ENCODE assay signal across 22 cellular contexts in genomic region chr2:110105183-110105582, GRCh38. TPM values are rescaled to one million over a fixed set of nuclear protein-coding genes. Genes with fewer than 3 reads are reported as not detected.
DNase-seq lines count a peak whose midpoint lies in the region; ATAC-seq, FAIRE-seq and TF ChIP-seq lines count a peak whose summit lies in the region.
"Had no signal": no experiment of that assay in that cellular context is flagged by ENCODE, and none has a peak within 500 bp of the region (broad histone marks: within the 10 kb centered on the region; RNA-seq: fewer than 3 reads in every experiment).

No MANE protein-coding gene starts in this region.

- 89% methylated on average over 4 of the region's 4 CpGs for WGBS in esophagus muscularis mucosa
- WGBS in prostate gland: 87% methylated on average over 4 of the region's 4 CpGs

- H3K36me3 ChIP-seq in esophagus muscularis mucosa: no peaks in the 10 kb centered on the region
- no peaks in the 10 kb centered on the region for H3K36me3 ChIP-seq in prostate gland
- H3K36me3 ChIP-seq: stomach had no signal

- TF ChIP-seq EP300 in esophagus muscularis mucosa (IDR thresholded peaks at IDR 0.05): no peak

- H3K27me3 ChIP-seq in AG04450 (ENCODE audit: control insufficient read depth, insufficient read depth, low read length): no peaks in the 10 kb centered on the region
- peaks cover 0 to 29% (median 0%) of the 10 kb centered on the region in 4 donors for H3K27me3 ChIP-seq in esophagus muscularis mucosa
- no peaks in the 10 kb centered on the region for H3K27me3 ChIP-seq in prostate gland (replicated peaks; ENCODE audit: insufficient read depth)

- FAIRE-seq in HTR-8/SVneo (lab: Jason Lieb, UNC): no peak

- no peak overlapping the region for H3K4me3 ChIP-seq in AG04450 (ENCODE audit: low read depth, low read length)
- no peak overlapping the region for H3K4me3 ChIP-seq in esophagus muscularis mucosa
- no peak overlapping the region for H3K4me3 ChIP-seq in prostate gland
- H3K4me3 ChIP-seq: stomach had no signal

- no peaks in the 10 kb centered on the region; the same call in none of the 2 replicates for H3K9me3 ChIP-seq in AG04450 (ENCODE audit: control insufficient read depth, insufficient read depth, low read length)
- no peaks in the 10 kb centered on the region for H3K9me3 ChIP-seq in esophagus muscularis mucosa
- H3K9me3 ChIP-seq in prostate gland: no peaks in the 10 kb centered on the region

- H3K27ac ChIP-seq in AG04450 (ENCODE audit: low read depth, low read length) (peak overlapping the region; percentile 73), RWPE1 (peak overlapping the region; percentile 100), esophagus muscularis mucosa (replicated peaks in 1 of 4) (peak overlapping the region in 1 of 4 donors; percentile 31), prostate gland (peak overlapping the region; percentile 49 to 50)
- H3K27ac ChIP-seq: HL-60 had no signal

- no peak for DNase-seq in AG04450 (ENCODE audit: low read depth, low spot score)
- no peak for DNase-seq in RWPE1 (ENCODE audit: low spot score)
- peak; percentile 87 for DNase-seq in esophagus muscularis mucosa (ENCODE audit: extremely low spot score)
- DNase-seq in prostate gland (ENCODE audit: low spot score): no peak
- DNase-seq in HTR-8/SVneo (ENCODE audit: insufficient read length, low spot score): no peak
- DNase-seq in ACHN: no peak
- DNase-seq in cerebellar nuclear complex (lab: John Stamatoyannopoulos, UW): no peak
- DNase-seq: activated CD4-positive, CD25-positive, alpha-beta regulatory T cell treated with anti-CD3 and anti-CD28 coated beads, Interleukin-2, amount 50 U/mL, for 72 hours; CD4-positive, CD25-positive, alpha-beta regulatory T cell; dermis blood vessel endothelial cell; DMS153; erythroblast; GDM1; NCI-H1694; NCI-H226; stimulated activated CD4-positive, alpha-beta T cell treated with anti-CD3 and anti-CD28 coated beads, Interleukin-1b, Interleukin-23, amount 100 ng/mL, for 48 hours; stomach had no signal

- no peak for TF ChIP-seq CTCF in AG04450 (IDR thresholded peaks at IDR 0.05; ENCODE audit: low read depth, low read length)
- TF ChIP-seq CTCF in RWPE1 (conservative IDR thresholded peaks at IDR 0.05; ENCODE audit: low read depth): no peak
- no peak for TF ChIP-seq CTCF in esophagus muscularis mucosa (IDR thresholded peaks at IDR 0.05)
- no peak for TF ChIP-seq CTCF in prostate gland (IDR thresholded peaks at IDR 0.05)

- CTCF ChIA-PET in AG04450 (lab: Charles Lee) (interaction anchor here (1.3 to 2.8 kb wide), 2 partner anchors 11 to 52 kb away, joined by 3 to 24 read pairs; partner anchors contain the start of gene MALL), RWPE1 (lab: Yijun Ruan, JAX) (interaction anchor here (0.6 to 1.1 kb wide), 2 partner anchors 11 to 500 kb away, joined by 4 to 5 read pairs; partner anchors contain the start of gene MALL)

- TF ChIP-seq POLR2A in esophagus muscularis mucosa (IDR thresholded peaks at IDR 0.05; ENCODE audit: low read depth): no peak
- TF ChIP-seq POLR2A in prostate gland (IDR thresholded peaks at IDR 0.05): no peak

- no peak for ATAC-seq in HG03175 (IDR thresholded peaks at IDR 0.05; ENCODE audit: unreplicated experiment)
- ATAC-seq: left lobe of liver, sciatic nerve had no signal

- H3K4me1 ChIP-seq in esophagus muscularis mucosa (peaks cover 22 to 35% (median 28%) of the 10 kb centered on the region in 4 donors), prostate gland (replicated peaks) (peaks cover 16% of the 10 kb centered on the region)

- in situ Hi-C loops in ACHN (cut with HindIII; ENCODE audit: low pct_ligation_motif_present, low pct_unique_long_range_greater_than_20kb, low sequenced_read_pairs): no loop called here

- POLR2A ChIA-PET in AG04450 (lab: Yijun Ruan, JAX): no interaction called here
- POLR2A ChIA-PET in RWPE1 (lab: Yijun Ruan, JAX; ENCODE audit: low non-redundant PET): no interaction called here

- intact Hi-C loops in esophagus muscularis mucosa (cut with DNase I): no loop called here
- intact Hi-C loops in prostate gland (cut with DNase I): no loop called here

RNA-seq across cellular contexts. Expression of gene MALL, which starts 10.4 kb away (rescaled TPM):
- 0.48 and 0.63 TPM in 2 replicates for polyA plus RNA-seq in AG04450 (2011; rRNA removed)
- 0.51 and 1.1 TPM in 2 replicates for polyA minus RNA-seq in AG04450 (2011; rRNA and poly(A)+ RNA removed)
- total RNA-seq in esophagus muscularis mucosa (10 to 100 TPM in 3 of 4 donors, 1 to 10 TPM in 1; 5.0 to 20.4 (median 18.1) TPM), prostate gland (10 to 100 TPM; 18.5 to 40.1 TPM)
- polyA plus RNA-seq: IgD-negative memory B cell had no signal
